2 cellular contexts compared by ENCODE assay signal in the genomic region with DNA sequence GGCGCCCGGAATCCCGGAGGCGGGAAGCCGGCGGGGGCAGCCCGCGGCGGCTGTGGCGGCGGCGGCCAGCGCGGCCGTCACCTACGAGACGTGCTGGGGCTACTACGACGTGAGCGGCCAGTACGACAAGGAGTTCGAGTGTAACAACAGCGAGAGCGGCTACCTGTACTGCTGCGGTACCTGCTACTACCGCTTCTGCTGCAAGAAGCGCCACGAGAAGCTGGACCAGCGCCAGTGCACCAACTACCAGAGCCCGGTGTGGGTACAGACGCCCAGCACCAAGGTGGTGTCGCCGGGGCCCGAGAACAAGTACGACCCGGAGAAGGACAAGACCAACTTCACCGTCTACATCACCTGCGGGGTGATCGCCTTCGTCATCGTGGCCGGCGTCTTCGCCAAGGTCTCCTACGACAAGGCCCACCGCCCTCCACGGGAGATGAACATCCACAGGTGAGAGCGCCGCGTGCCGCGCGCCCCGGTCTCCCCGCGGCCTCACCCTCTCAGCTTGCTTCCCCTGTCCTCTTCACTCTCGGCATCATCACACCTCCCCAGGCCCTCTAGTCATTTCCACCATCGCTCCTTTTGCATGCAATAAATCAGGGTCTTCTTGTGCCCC.
TF ChIP-seq lines count a peak whose summit lies in the region.

No MANE protein-coding gene starts in this region.

TF ChIP-seq in SK-N-SH, 30 proteins besides CTCF, POLR2A, EP300 and RAD21 (continued from another document):
- TF ChIP-seq, protein P1, sequence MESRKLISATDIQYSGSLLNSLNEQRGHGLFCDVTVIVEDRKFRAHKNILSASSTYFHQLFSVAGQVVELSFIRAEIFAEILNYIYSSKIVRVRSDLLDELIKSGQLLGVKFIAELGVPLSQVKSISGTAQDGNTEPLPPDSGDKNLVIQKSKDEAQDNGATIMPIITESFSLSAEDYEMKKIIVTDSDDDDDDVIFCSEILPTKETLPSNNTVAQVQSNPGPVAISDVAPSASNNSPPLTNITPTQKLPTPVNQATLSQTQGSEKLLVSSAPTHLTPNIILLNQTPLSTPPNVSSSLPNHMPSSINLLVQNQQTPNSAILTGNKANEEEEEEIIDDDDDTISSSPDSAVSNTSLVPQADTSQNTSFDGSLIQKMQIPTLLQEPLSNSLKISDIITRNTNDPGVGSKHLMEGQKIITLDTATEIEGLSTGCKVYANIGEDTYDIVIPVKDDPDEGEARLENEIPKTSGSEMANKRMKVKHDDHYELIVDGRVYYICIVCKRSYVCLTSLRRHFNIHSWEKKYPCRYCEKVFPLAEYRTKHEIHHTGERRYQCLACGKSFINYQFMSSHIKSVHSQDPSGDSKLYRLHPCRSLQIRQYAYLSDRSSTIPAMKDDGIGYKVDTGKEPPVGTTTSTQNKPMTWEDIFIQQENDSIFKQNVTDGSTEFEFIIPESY (IDR thresholded peaks at IDR 0.05; ENCODE audit: borderline replicate concordance, low read depth), result no peak
- TF ChIP-seq RXRA (IDR thresholded peaks at IDR 0.05; ENCODE audit: borderline replicate concordance, low read depth) (no peak), POLR2AphosphoS5 (IDR thresholded peaks at IDR 0.05; ENCODE audit: low read depth, low read length) (no peak), MXI1 (IDR thresholded peaks at IDR 0.05; ENCODE audit: low read depth, low read length) (no peak), TEAD4 (IDR thresholded peaks at IDR 0.05; ENCODE audit: borderline replicate concordance, insufficient read depth) (no peak), FOSL2 (IDR thresholded peaks at IDR 0.05; ENCODE audit: borderline replicate concordance, low read depth) (no peak), JUND (IDR thresholded peaks at IDR 0.05) (no peak), FOXJ3 (CRISPR knock-in tag; IDR thresholded peaks at IDR 0.05) (no peak), SIN3A (IDR thresholded peaks at IDR 0.05; ENCODE audit: borderline replicate concordance, low read depth, low read length) (no peak), SMC3 (IDR thresholded peaks at IDR 0.05; ENCODE audit: low read depth, low read length) (no peak), EZH2phosphoT487 (IDR thresholded peaks at IDR 0.05; ENCODE audit: borderline replicate concordance, low read depth) (no peak), GATA2 (CRISPR knock-in tag; IDR thresholded peaks at IDR 0.05) (no peak)
- TF ChIP-seq, protein P2, sequence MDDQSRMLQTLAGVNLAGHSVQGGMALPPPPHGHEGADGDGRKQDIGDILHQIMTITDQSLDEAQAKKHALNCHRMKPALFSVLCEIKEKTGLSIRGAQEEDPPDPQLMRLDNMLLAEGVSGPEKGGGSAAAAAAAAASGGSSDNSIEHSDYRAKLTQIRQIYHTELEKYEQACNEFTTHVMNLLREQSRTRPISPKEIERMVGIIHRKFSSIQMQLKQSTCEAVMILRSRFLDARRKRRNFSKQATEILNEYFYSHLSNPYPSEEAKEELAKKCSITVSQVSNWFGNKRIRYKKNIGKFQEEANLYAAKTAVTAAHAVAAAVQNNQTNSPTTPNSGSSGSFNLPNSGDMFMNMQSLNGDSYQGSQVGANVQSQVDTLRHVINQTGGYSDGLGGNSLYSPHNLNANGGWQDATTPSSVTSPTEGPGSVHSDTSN (IDR thresholded peaks at IDR 0.05), result no peak

TF ChIP-seq in SK-N-SH treated with all-trans-retinoic acid at 6 μM for 48 hours, 23 proteins besides CTCF, POLR2A, EP300 and RAD21 (continued from another document):
- TF ChIP-seq, protein P3, sequence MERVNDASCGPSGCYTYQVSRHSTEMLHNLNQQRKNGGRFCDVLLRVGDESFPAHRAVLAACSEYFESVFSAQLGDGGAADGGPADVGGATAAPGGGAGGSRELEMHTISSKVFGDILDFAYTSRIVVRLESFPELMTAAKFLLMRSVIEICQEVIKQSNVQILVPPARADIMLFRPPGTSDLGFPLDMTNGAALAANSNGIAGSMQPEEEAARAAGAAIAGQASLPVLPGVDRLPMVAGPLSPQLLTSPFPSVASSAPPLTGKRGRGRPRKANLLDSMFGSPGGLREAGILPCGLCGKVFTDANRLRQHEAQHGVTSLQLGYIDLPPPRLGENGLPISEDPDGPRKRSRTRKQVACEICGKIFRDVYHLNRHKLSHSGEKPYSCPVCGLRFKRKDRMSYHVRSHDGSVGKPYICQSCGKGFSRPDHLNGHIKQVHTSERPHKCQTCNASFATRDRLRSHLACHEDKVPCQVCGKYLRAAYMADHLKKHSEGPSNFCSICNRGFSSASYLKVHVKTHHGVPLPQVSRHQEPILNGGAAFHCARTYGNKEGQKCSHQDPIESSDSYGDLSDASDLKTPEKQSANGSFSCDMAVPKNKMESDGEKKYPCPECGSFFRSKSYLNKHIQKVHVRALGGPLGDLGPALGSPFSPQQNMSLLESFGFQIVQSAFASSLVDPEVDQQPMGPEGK (CRISPR knock-in tag; IDR thresholded peaks at IDR 0.05; ENCODE audit: borderline replicate concordance), result no peak
- TF ChIP-seq CSDC2 (CRISPR knock-in tag; IDR thresholded peaks at IDR 0.05) (no peak), GLIS3 (CRISPR knock-in tag; IDR thresholded peaks at IDR 0.05) (no peak), OSR1 (CRISPR knock-in tag; IDR thresholded peaks at IDR 0.05) (no peak), ZFP3 (CRISPR knock-in tag; IDR thresholded peaks at IDR 0.05) (no peak), TOX (CRISPR knock-in tag; IDR thresholded peaks at IDR 0.05; ENCODE audit: borderline replicate concordance) (no peak), PPARA (CRISPR knock-in tag; IDR thresholded peaks at IDR 0.05; ENCODE audit: borderline replicate concordance) (no peak), ZNF565 (CRISPR knock-in tag; conservative IDR thresholded peaks at IDR 0.05; ENCODE audit: low read depth) (no peak), ZC3H10 (CRISPR knock-in tag; IDR thresholded peaks at IDR 0.05) (no peak), RARB (CRISPR knock-in tag; IDR thresholded peaks at IDR 0.05) (no peak)
- TF ChIP-seq, protein P4, sequence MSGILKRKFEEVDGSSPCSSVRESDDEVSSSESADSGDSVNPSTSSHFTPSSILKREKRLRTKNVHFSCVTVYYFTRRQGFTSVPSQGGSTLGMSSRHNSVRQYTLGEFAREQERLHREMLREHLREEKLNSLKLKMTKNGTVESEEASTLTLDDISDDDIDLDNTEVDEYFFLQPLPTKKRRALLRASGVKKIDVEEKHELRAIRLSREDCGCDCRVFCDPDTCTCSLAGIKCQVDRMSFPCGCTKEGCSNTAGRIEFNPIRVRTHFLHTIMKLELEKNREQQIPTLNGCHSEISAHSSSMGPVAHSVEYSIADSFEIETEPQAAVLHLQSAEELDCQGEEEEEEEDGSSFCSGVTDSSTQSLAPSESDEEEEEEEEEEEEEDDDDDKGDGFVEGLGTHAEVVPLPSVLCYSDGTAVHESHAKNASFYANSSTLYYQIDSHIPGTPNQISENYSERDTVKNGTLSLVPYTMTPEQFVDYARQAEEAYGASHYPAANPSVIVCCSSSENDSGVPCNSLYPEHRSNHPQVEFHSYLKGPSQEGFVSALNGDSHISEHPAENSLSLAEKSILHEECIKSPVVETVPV (CRISPR knock-in tag; IDR thresholded peaks at IDR 0.05), result no peak
- TF ChIP-seq, protein P5, sequence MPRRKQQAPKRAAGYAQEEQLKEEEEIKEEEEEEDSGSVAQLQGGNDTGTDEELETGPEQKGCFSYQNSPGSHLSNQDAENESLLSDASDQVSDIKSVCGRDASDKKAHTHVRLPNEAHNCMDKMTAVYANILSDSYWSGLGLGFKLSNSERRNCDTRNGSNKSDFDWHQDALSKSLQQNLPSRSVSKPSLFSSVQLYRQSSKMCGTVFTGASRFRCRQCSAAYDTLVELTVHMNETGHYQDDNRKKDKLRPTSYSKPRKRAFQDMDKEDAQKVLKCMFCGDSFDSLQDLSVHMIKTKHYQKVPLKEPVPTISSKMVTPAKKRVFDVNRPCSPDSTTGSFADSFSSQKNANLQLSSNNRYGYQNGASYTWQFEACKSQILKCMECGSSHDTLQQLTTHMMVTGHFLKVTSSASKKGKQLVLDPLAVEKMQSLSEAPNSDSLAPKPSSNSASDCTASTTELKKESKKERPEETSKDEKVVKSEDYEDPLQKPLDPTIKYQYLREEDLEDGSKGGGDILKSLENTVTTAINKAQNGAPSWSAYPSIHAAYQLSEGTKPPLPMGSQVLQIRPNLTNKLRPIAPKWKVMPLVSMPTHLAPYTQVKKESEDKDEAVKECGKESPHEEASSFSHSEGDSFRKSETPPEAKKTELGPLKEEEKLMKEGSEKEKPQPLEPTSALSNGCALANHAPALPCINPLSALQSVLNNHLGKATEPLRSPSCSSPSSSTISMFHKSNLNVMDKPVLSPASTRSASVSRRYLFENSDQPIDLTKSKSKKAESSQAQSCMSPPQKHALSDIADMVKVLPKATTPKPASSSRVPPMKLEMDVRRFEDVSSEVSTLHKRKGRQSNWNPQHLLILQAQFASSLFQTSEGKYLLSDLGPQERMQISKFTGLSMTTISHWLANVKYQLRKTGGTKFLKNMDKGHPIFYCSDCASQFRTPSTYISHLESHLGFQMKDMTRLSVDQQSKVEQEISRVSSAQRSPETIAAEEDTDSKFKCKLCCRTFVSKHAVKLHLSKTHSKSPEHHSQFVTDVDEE (CRISPR knock-in tag; IDR thresholded peaks at IDR 0.05), result no peak
TF ChIP-seq in SK-N-SH treated with all-trans-retinoic acid at 6 μM for 48 hours: peak in this region for 0.
